In genomic region chr6:108896111-108896661, GRCh38 we compare ENCODE assay signal across 8 cellular contexts. TPM values are rescaled to one million over a fixed set of nuclear protein-coding genes. Genes with fewer than 3 reads are reported as not detected.
DNase-seq lines count a peak whose midpoint lies in the region; ATAC-seq and TF ChIP-seq lines count a peak whose summit lies in the region.

No MANE protein-coding gene starts in this region.

- peak overlapping the region; percentile 83 for H3K27ac Mint-ChIP-seq in CD8-positive, alpha-beta T cell

- CTCF ChIA-PET in CD8-positive, alpha-beta T cell (lab: Charles Lee), result no interaction called here

- in situ Hi-C loops in astrocyte of the spinal cord (cut with HindIII; ENCODE audit: low sequenced_read_pairs), result no loop called here

- no peaks in the 10 kb centered on the region for H3K36me3 ChIP-seq in CD8-positive, alpha-beta T cell (ENCODE audit: insufficient read depth, low read length)
- H3K36me3 ChIP-seq in lung (ENCODE audit: control insufficient read depth in 2 of 2, insufficient read depth in 2 of 2, low read length in 2 of 2), result no peaks in the 10 kb centered on the region

- peaks cover 3% of the 10 kb centered on the region for H3K36me3 Mint-ChIP-seq in CD8-positive, alpha-beta T cell

- intact Hi-C loops in CD8-positive, alpha-beta T cell (cut with DNase I, micrococcal nuclease), result loop anchor here in 1 of 2 experiments (1.0 to 5.0 kb wide), 3 partner anchors 21 to 177 kb away; partner anchors contain the start of gene ARMC2

- H3K27me3 ChIP-seq in CD8-positive, alpha-beta T cell (ENCODE audit: insufficient read depth, low read length), result no peaks in the 10 kb centered on the region
- no peaks in the 10 kb centered on the region for H3K27me3 ChIP-seq in lung (ENCODE audit: control insufficient read depth, insufficient read depth)

- peak overlapping the region; percentile 49 for H3K4me3 Mint-ChIP-seq in CD8-positive, alpha-beta T cell

- no peak for DNase-seq in CD8-positive, alpha-beta T cell
- DNase-seq in KG1 (lab: John Stamatoyannopoulos, UW), result peak; percentile 59
- peak; percentile 95 for DNase-seq in astrocyte of the spinal cord (ENCODE audit: low read depth, low spot score)
- no peak for DNase-seq in lung (ENCODE audit: low spot score)
- no peak for DNase-seq in SHP77 (lab: John Stamatoyannopoulos, UW)

- no peak for TF ChIP-seq CTCF in CD8-positive, alpha-beta T cell (IDR thresholded peaks at IDR 0.05)
- TF ChIP-seq CTCF in astrocyte of the spinal cord (IDR thresholded peaks at IDR 0.05; ENCODE audit: low read depth, low read length), result no peak
- no peak for TF ChIP-seq CTCF in lung (IDR thresholded peaks at IDR 0.05; ENCODE audit: control extremely low read depth, extremely low read depth)

- H3K4me3 ChIP-seq in CD8-positive, alpha-beta T cell (ENCODE audit: low read depth, low read length), result no peak overlapping the region
- H3K4me3 ChIP-seq in astrocyte of the spinal cord (ENCODE audit: low read depth, low read length), result no peak overlapping the region
- H3K4me3 ChIP-seq in lung, result no peak overlapping the region

- peaks cover 14% of the 10 kb centered on the region for H3K4me1 ChIP-seq in CD8-positive, alpha-beta T cell (ENCODE audit: insufficient read depth, low read length)
- peaks cover 0 to 14% of the 10 kb centered on the region in 2 donors for H3K4me1 ChIP-seq in lung (ENCODE audit: control insufficient read depth in 2 of 2, insufficient read depth in 2 of 2, low read length in 2 of 2)

- POLR2A ChIA-PET in CD8-positive, alpha-beta T cell (lab: Charles Lee), result interaction anchor here (0.6 kb wide), 2 partner anchors 46 to 204 kb away, joined by 3 to 4 read pairs; no protein-coding TSS in a partner anchor

- no peaks in the 10 kb centered on the region for H3K9me3 ChIP-seq in CD8-positive, alpha-beta T cell (ENCODE audit: low read length)
- no peaks in the 10 kb centered on the region for H3K9me3 ChIP-seq in lung (ENCODE audit: control insufficient read depth in 2 of 2, insufficient read depth in 1 of 2, low read length in 1 of 2)

- ATAC-seq in CD8-positive, alpha-beta T cell, result peak; percentile 79
- peak; percentile 51 for ATAC-seq in lung (ENCODE audit: insufficient read depth, low FRiP score)
- ATAC-seq in GM19463 (IDR thresholded peaks at IDR 0.05; ENCODE audit: unreplicated experiment), result no peak
- no peak for ATAC-seq in GM18870 (IDR thresholded peaks at IDR 0.05; ENCODE audit: unreplicated experiment)
- no peak for ATAC-seq in HG03571 (IDR thresholded peaks at IDR 0.05; ENCODE audit: unreplicated experiment)

- no peak overlapping the region for H3K27ac ChIP-seq in CD8-positive, alpha-beta T cell (ENCODE audit: low read depth, low read length)
- peak overlapping the region; percentile 56 to 73 for H3K27ac ChIP-seq in lung (ENCODE audit: low read depth in 1 of 2, low read length in 1 of 2)

- WGBS in lung, 2 donors, result 38 to 54% methylated on average over 3 of the region's 3 CpGs

- peaks cover 38% of the 10 kb centered on the region for H3K4me1 Mint-ChIP-seq in CD8-positive, alpha-beta T cell (ENCODE audit: low read depth)

- H3K9me3 Mint-ChIP-seq in CD8-positive, alpha-beta T cell, result no peaks in the 10 kb centered on the region

- H3K27me3 Mint-ChIP-seq in CD8-positive, alpha-beta T cell (ENCODE audit: low read depth), result no peaks in the 10 kb centered on the region

RNA-seq across cellular contexts. Expression of gene ARMC2, which starts 48.0 kb away (rescaled TPM):
- 1 to 10 TPM; 4.2 to 6.1 TPM for total RNA-seq in CD8-positive, alpha-beta T cell
- total RNA-seq in lung, result 10 to 100 TPM; 11.7 to 16.5 TPM
- polyA plus RNA-seq in lung, result 1 to 10 TPM; 2.9 to 3.0 TPM

Comparison
In these comparisons a context has a peak if more than half of its experiments do, and no peak if none do; other contexts are left out.
1. ATAC-seq: peak in CD8-positive, alpha-beta T cell (single experiment) and lung (single experiment); none in GM19463 (single experiment), GM18870 (single experiment) and HG03571 (single experiment).
2. DNase-seq: peak in KG1 (single experiment) and astrocyte of the spinal cord (single experiment); none in CD8-positive, alpha-beta T cell (0 of 7), lung (single experiment) and SHP77 (0 of 2).